9 cellular contexts compared by ENCODE assay signal in genomic region chr4:173074501-173074946, GRCh38.
DNase-seq lines count a peak whose midpoint lies in the region; ATAC-seq and TF ChIP-seq lines count a peak whose summit lies in the region.
"Had no signal": no experiment of that assay in that cellular context is flagged by ENCODE, and none has a peak within 500 bp of the region (broad histone marks: within the 10 kb centered on the region; RNA-seq: fewer than 3 reads in every experiment).

No MANE protein-coding gene starts in this region.

- no peaks in the 10 kb centered on the region for H3F3A ChIP-seq in SK-N-SH (replicated peaks; ENCODE audit: insufficient read depth)

- no peaks in the 10 kb centered on the region for H3K36me3 ChIP-seq in SK-N-SH (replicated peaks in 1 of 2; ENCODE audit: control insufficient read depth in 1 of 2, insufficient read depth in 2 of 2, low read length in 1 of 2)

- no peak overlapping the region for H3K27ac ChIP-seq in SK-N-SH (ENCODE audit: low read depth in 2 of 2, low read length in 1 of 2)

- no peaks in the 10 kb centered on the region for H3K9me2 ChIP-seq in SK-N-SH

- CTCF ChIA-PET in SK-N-SH (lab: Yijun Ruan, JAX) = no interaction called here
- CTCF ChIA-PET in activated naive CD4-positive, alpha-beta T cell treated with anti-CD3 and anti-CD28 coated beads for 36 hours (lab: Charles Lee) = interaction anchor here (0.7 kb wide), 1 partner anchor 47 kb away, joined by 5 read pairs; no protein-coding TSS in a partner anchor

- H3K4me1 Mint-ChIP-seq in activated naive CD4-positive, alpha-beta T cell treated with anti-CD3 and anti-CD28 coated beads for 36 hours (ENCODE audit: low read depth) = no peaks in the 10 kb centered on the region
- H3K4me1 Mint-ChIP-seq: activated CD4-positive, alpha-beta T cell treated with anti-CD3 and anti-CD28 coated beads for 36 hours had no signal

- no peak overlapping the region for H3K27ac Mint-ChIP-seq in activated naive CD4-positive, alpha-beta T cell treated with anti-CD3 and anti-CD28 coated beads for 36 hours
- H3K27ac Mint-ChIP-seq: activated CD4-positive, alpha-beta T cell treated with anti-CD3 and anti-CD28 coated beads for 36 hours had no signal

- no peak overlapping the region for H3K4me3 ChIP-seq in SK-N-SH (ENCODE audit: low read depth in 2 of 2, low read length in 1 of 2)

- TF ChIP-seq EP300 in SK-N-SH (IDR thresholded peaks at IDR 0.05; ENCODE audit: borderline replicate concordance in 1 of 2, low read depth in 1 of 2, low read length in 1 of 2) = no peak

- POLR2A ChIA-PET in SK-N-SH (lab: Yijun Ruan, JAX) = no interaction called here

- no peaks in the 10 kb centered on the region for H3K79me2 ChIP-seq in SK-N-SH (ENCODE audit: insufficient read depth)

- no peak overlapping the region for H3K9ac ChIP-seq in SK-N-SH

- intact Hi-C loops in activated naive CD4-positive, alpha-beta T cell treated with anti-CD3 and anti-CD28 coated beads for 36 hours (cut with micrococcal nuclease) = no loop called here

- TF ChIP-seq POLR2A in GM18505 (IDR thresholded peaks at IDR 0.05; ENCODE audit: borderline replicate concordance, extremely low read depth, insufficient read depth, insufficient read length) = no peak

- H3K4me3 Mint-ChIP-seq in activated naive CD4-positive, alpha-beta T cell treated with anti-CD3 and anti-CD28 coated beads for 36 hours = no peak overlapping the region
- H3K4me3 Mint-ChIP-seq: activated CD4-positive, alpha-beta T cell treated with anti-CD3 and anti-CD28 coated beads for 36 hours had no signal

- peaks cover 16% of the 10 kb centered on the region for H3K9me3 Mint-ChIP-seq in activated naive CD4-positive, alpha-beta T cell treated with anti-CD3 and anti-CD28 coated beads for 36 hours

- no peaks in the 10 kb centered on the region for H3K27me3 Mint-ChIP-seq in activated naive CD4-positive, alpha-beta T cell treated with anti-CD3 and anti-CD28 coated beads for 36 hours (ENCODE audit: low read depth)

- no peak for ATAC-seq in GM18505 (IDR thresholded peaks at IDR 0.05; ENCODE audit: unreplicated experiment)
- ATAC-seq: activated CD4-positive, alpha-beta T cell treated with anti-CD3 and anti-CD28 coated beads for 36 hours had no signal

- in situ Hi-C loops in ACHN (cut with HindIII; ENCODE audit: low pct_ligation_motif_present, low pct_unique_long_range_greater_than_20kb, low sequenced_read_pairs) = no loop called here

- no peak for TF ChIP-seq CTCF in SK-N-SH (IDR thresholded peaks at IDR 0.05)

- H3K9me3 ChIP-seq in SK-N-SH = peaks cover 3% of the 10 kb centered on the region; the same call in 1 of the 2 replicates

- no peak for TF ChIP-seq RAD21 in SK-N-SH (IDR thresholded peaks at IDR 0.05; ENCODE audit: low read length)

- peaks cover 2% of the 10 kb centered on the region for H3K36me3 Mint-ChIP-seq in activated naive CD4-positive, alpha-beta T cell treated with anti-CD3 and anti-CD28 coated beads for 36 hours (ENCODE audit: low read depth)

- DNase-seq in ACHN (peak; percentile 56), HK-2 (ENCODE audit: unreplicated experiment) (peak; percentile 60), SK-N-SH (no peak), iPS DF 19.7 (ENCODE audit: low read depth, low spot score) (peak; percentile 96), NCI-H187 (lab: John Stamatoyannopoulos, UW) (no peak)
- DNase-seq in activated naive CD4-positive, alpha-beta T cell treated with anti-CD3 and anti-CD28 coated beads for 36 hours = no peak
- DNase-seq in stimulated activated CD4-positive, alpha-beta T cell treated with anti-CD3 and anti-CD28 coated beads, Interleukin-2, amount 100 ng/mL, for 48 hours = no peak
- DNase-seq: activated CD4-positive, alpha-beta T cell treated with anti-CD3 and anti-CD28 coated beads for 36 hours had no signal

- H3K4me2 ChIP-seq in SK-N-SH = no peak overlapping the region

- no peak overlapping the region for H2AFZ ChIP-seq in SK-N-SH (ENCODE audit: low read depth)

- no peaks in the 10 kb centered on the region for H3K27me3 ChIP-seq in SK-N-SH (ENCODE audit: insufficient read depth)

- H4K20me1 ChIP-seq in SK-N-SH (ENCODE audit: insufficient read depth) = no peaks in the 10 kb centered on the region

- no peaks in the 10 kb centered on the region; a peak in 1 of 4 replicates for H3K4me1 ChIP-seq in SK-N-SH (ENCODE audit: control insufficient read depth in 1 of 2, insufficient read depth in 2 of 2, low read depth in 1 of 2, low read length in 1 of 2)

- WGBS in SK-N-SH (ENCODE audit: low lambda C conversion rate) = 82% methylated on average over 3 of the region's 3 CpGs

TF ChIP-seq in SK-N-SH, 30 proteins besides CTCF, POLR2A, EP300 and RAD21:
- no peak for TF ChIP-seq MXI1 (IDR thresholded peaks at IDR 0.05; ENCODE audit: low read depth, low read length)
- TF ChIP-seq POLR2AphosphoS5 (IDR thresholded peaks at IDR 0.05; ENCODE audit: low read depth, low read length) = no peak
- TF ChIP-seq USF1 (IDR thresholded peaks at IDR 0.05; ENCODE audit: borderline replicate concordance, low read depth) = no peak
- no peak for TF ChIP-seq JUND (IDR thresholded peaks at IDR 0.05)
- TF ChIP-seq TCF12 (IDR thresholded peaks at IDR 0.05) = peak; percentile 59
- 0 out of 2 replicates have a peak, but pooled peaks have one; percentile 27 for TF ChIP-seq PBX3 (IDR thresholded peaks at IDR 0.05)
TF ChIP-seq in SK-N-SH: peak in this region for 2.

Comparison
In these comparisons a context has a peak if more than half of its experiments do, and no peak if none do; other contexts are left out.
1. DNase-seq: peak in ACHN (single experiment), HK-2 (single experiment) and iPS DF 19.7 (single experiment); none in SK-N-SH (single experiment), activated naive CD4-positive, alpha-beta T cell treated with anti-CD3 and anti-CD28 coated beads for 36 hours (single experiment), NCI-H187 (0 of 2) and stimulated activated CD4-positive, alpha-beta T cell treated with anti-CD3 and anti-CD28 coated beads, Interleukin-2, amount 100 ng/mL, for 48 hours (0 of 2).